In the genomic region with DNA sequence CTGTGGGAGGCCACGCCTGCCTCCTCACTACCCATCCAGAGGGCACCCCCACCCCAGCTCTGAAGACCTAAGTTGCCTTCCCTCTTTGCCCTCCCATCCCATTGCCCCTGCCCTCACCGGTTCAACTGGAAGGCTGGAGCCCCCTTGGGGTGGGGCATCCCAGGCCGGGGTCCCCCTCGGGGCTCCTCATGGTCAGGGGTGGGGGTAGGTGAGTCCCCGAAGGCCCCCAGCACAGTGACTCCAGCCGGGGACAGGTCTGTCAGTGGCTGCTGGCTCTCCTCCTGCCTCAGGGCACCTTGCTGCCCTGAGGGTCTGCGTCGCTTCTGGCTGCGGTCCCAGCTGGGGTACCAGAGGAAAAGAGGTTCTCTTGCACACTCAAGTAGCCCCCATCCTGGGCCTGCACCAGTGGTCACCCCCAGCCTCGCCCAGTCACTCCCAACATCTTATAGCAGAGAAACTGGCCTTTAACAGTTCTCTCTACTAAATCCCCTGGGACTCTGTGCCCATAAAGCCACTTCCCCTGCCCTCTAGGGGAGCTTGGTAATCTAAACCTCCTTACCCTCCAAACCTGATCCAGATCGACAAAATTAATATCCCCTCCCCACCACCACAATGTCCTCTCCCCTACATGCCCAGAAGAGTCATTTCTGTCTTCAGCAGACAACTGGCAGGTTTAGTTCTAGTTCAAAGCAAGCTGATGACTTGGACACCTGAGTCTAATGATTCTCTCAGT, we compare ENCODE assay signal across 17 cellular contexts. TPM values are rescaled to one million over a fixed set of nuclear protein-coding genes. Genes with fewer than 3 reads are reported as not detected.
"Had no signal": no experiment of that assay in that cellular context is flagged by ENCODE, and none has a peak within 500 bp of the region (broad histone marks: within the 10 kb centered on the region; RNA-seq: fewer than 3 reads in every experiment).

No MANE protein-coding gene starts in this region.

- H3K36me3 ChIP-seq: cardiac muscle cell, heart right ventricle, sigmoid colon, tibial artery, uterus had no signal

- H3K4me3 Mint-ChIP-seq: activated CD4-positive, alpha-beta memory T cell treated with anti-CD3 and anti-CD28 coated beads, Interleukin-2, amount 10 ng/mL, durations not matched to agents 7 days and 5 days; activated naive CD8-positive, alpha-beta T cell treated with anti-CD3 and anti-CD28 coated beads, Interleukin-2, amount 10 ng/mL, durations not matched to agents 7 days and 5 days; natural killer cell treated with Interleukin-12 subunit alpha and Interleukin-12 subunit beta and Interleukin-15 and Interleukin-18, amount 100 ng/mL, for 72 hours had no signal

- FAIRE-seq: colon, frontal cortex had no signal

- H3K36me3 Mint-ChIP-seq: activated naive CD8-positive, alpha-beta T cell treated with anti-CD3 and anti-CD28 coated beads, Interleukin-2, amount 10 ng/mL, durations not matched to agents 7 days and 5 days; natural killer cell treated with Interleukin-12 subunit alpha and Interleukin-12 subunit beta and Interleukin-15 and Interleukin-18, amount 100 ng/mL, for 72 hours had no signal

- H3K9me3 ChIP-seq: heart right ventricle, mucosa of descending colon, sigmoid colon, tibial artery, uterus had no signal

- H3K27ac Mint-ChIP-seq: activated CD4-positive, alpha-beta memory T cell treated with anti-CD3 and anti-CD28 coated beads, Interleukin-2, amount 10 ng/mL, durations not matched to agents 7 days and 5 days; activated naive CD8-positive, alpha-beta T cell treated with anti-CD3 and anti-CD28 coated beads, Interleukin-2, amount 10 ng/mL, durations not matched to agents 7 days and 5 days; natural killer cell treated with Interleukin-12 subunit alpha and Interleukin-12 subunit beta and Interleukin-15 and Interleukin-18, amount 100 ng/mL, for 72 hours had no signal

- H3K27ac ChIP-seq: cardiac muscle cell, heart right ventricle, sigmoid colon, tibial artery, uterus had no signal

- DNase-seq: activated CD4-positive, alpha-beta memory T cell treated with anti-CD3 and anti-CD28 coated beads, Interleukin-2, amount 10 ng/mL, durations not matched to agents 7 days and 5 days; activated gamma-delta T cell; activated naive CD8-positive, alpha-beta T cell treated with anti-CD3 and anti-CD28 coated beads, Interleukin-2, amount 10 ng/mL, durations not matched to agents 7 days and 5 days; activated T-cell treated with anti-CD3 and anti-CD28 coated beads, Interleukin-2, amount 50 U/mL, for 48 hours; anterior cingulate cortex; heart right ventricle; islet precursor cell; mucosa of descending colon; sigmoid colon; stimulated activated CD4-positive, alpha-beta T cell treated with anti-CD3 and anti-CD28 coated beads, Interleukin-2, amount 100 ng/mL, for 48 hours; tibial artery; uterus had no signal

- ATAC-seq: heart right ventricle; left lobe of liver; mucosa of descending colon; natural killer cell treated with Interleukin-12 subunit alpha and Interleukin-12 subunit beta and Interleukin-15 and Interleukin-18, amount 100 ng/mL, for 72 hours had no signal

- H3K9me3 Mint-ChIP-seq: activated CD4-positive, alpha-beta memory T cell treated with anti-CD3 and anti-CD28 coated beads, Interleukin-2, amount 10 ng/mL, durations not matched to agents 7 days and 5 days; activated naive CD8-positive, alpha-beta T cell treated with anti-CD3 and anti-CD28 coated beads, Interleukin-2, amount 10 ng/mL, durations not matched to agents 7 days and 5 days; natural killer cell treated with Interleukin-12 subunit alpha and Interleukin-12 subunit beta and Interleukin-15 and Interleukin-18, amount 100 ng/mL, for 72 hours had no signal

- H3K4me3 ChIP-seq: cardiac muscle cell, heart right ventricle, mucosa of descending colon, sigmoid colon, tibial artery, uterus had no signal

- H3K27me3 ChIP-seq: uterus had no signal

- H3K4me1 ChIP-seq: uterus had no signal

RNA-seq across cellular contexts. Expression of gene PIANP, which starts 5.1 kb away (rescaled TPM):
- total RNA-seq: activated CD4-positive, alpha-beta memory T cell treated with anti-CD3 and anti-CD28 coated beads, Interleukin-2, amount 10 ng/mL, durations not matched to agents 7 days and 5 days; left lobe of liver had no signal
